14 cellular contexts compared by ENCODE assay signal in the genomic region with DNA sequence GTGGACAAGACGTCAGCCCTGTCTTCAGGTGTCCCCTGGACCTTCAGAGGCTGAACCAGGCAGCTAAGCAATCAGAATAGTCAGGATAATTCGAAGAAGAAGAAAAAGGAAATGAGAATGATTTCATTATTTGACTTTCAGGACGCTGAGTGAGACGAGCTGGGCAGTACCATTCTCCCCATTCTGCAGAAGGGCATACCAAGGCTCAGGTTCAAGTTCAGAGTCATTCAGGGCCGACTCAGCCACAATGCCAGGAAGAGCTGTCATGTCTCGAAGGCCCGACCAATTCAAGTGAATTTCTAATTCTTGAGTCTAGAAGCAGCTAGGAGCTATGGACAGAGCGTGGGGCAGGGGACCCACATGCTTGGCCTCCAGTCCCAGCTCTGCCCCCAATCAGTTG.
"Had no signal": no experiment of that assay in that cellular context is flagged by ENCODE, and none has a peak within 500 bp of the region (broad histone marks: within the 10 kb centered on the region; RNA-seq: fewer than 3 reads in every experiment).

No MANE protein-coding gene starts in this region.

- H3K4me1 ChIP-seq: parathyroid adenoma, thyroid gland had no signal

- DNase-seq: activated B cell treated with CpG ODN at 0.5 μM for 24 hours; activated T-cell treated with anti-CD3 and anti-CD28 coated beads for 4 hours; amniotic stem cell; hippocampal formation; stimulated activated CD4-positive, alpha-beta T cell treated with anti-CD3 and anti-CD28 coated beads, Interleukin-4, amount 100 ng/mL, for 1 hour; T-helper 17 cell; thyroid gland had no signal

- H3K9me3 ChIP-seq: thyroid gland had no signal

- ATAC-seq: T-helper 17 cell had no signal

- H2AFZ ChIP-seq: parathyroid adenoma had no signal

- H3K36me3 ChIP-seq: thyroid gland had no signal

- H3K4me3 ChIP-seq: dorsolateral prefrontal cortex, thyroid gland had no signal

- H3K36me3 Mint-ChIP-seq: brain, mesothelial cell of epicardium had no signal

- H3K4me3 Mint-ChIP-seq: activated B cell treated with CpG ODN at 0.5 μM for 24 hours, brain, mesothelial cell of epicardium, neural crest cell, T-helper 17 cell had no signal

- H3K9me3 Mint-ChIP-seq: activated B cell treated with CpG ODN at 0.5 μM for 24 hours, neural crest cell had no signal

- H3K27me3 ChIP-seq: thyroid gland had no signal

- FAIRE-seq: TTC549, urothelium cell line had no signal

- H3K9ac ChIP-seq: parathyroid adenoma had no signal

- H3K27ac ChIP-seq: dorsolateral prefrontal cortex, parathyroid adenoma, thyroid gland had no signal

- H3K27ac Mint-ChIP-seq: activated B cell treated with CpG ODN at 0.5 μM for 24 hours, mesothelial cell of epicardium had no signal

- H3K79me2 ChIP-seq: parathyroid adenoma had no signal
